Comparison of ENCODE assay signal across 1 cellular context in the genomic region with DNA sequence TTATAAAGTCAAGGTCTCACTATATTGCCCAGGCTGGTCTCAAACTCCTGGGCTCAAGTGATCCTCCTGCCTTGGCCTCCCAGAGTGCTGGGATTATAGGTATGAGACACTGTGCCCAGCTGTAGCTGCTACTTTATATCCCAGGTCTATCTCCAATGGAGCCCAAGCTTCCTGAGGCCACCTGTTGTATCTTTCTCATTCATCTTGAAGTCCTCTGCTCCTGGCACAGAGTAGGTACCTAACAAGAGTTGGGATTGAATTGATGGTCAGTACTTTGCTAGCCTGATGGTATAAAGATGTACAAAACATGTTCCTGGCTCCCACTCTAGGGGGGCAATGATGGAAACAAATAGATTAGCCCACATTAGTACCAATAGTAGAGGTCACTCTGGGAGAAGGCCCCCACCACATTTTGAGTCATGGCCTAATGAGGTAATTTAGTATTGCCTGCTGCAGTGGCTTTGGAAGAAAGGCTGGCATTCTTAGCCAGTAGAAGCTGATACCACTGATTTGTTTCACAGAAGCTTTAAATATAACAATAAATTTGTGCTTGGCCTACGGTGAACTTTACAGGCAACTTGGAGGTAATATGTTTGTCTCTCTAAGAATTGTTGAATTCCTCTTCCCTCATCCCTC.
TF ChIP-seq lines count a peak whose summit lies in the region.

No MANE protein-coding gene starts in this region.

TF ChIP-seq in SK-N-SH, 30 proteins besides CTCF, POLR2A, EP300 and RAD21:
- TF ChIP-seq USF1 (IDR thresholded peaks at IDR 0.05; ENCODE audit: borderline replicate concordance, low read depth) (no peak), IRF3 (IDR thresholded peaks at IDR 0.05; ENCODE audit: low read depth, low read length) (no peak), NFIC (IDR thresholded peaks at IDR 0.05; ENCODE audit: borderline replicate concordance) (no peak), SMC3 (IDR thresholded peaks at IDR 0.05; ENCODE audit: low read depth, low read length) (no peak), MAX (IDR thresholded peaks at IDR 0.05; ENCODE audit: low read depth) (no peak), GABPA (IDR thresholded peaks at IDR 0.05; ENCODE audit: low read depth) (no peak)
- TF ChIP-seq, protein P1, sequence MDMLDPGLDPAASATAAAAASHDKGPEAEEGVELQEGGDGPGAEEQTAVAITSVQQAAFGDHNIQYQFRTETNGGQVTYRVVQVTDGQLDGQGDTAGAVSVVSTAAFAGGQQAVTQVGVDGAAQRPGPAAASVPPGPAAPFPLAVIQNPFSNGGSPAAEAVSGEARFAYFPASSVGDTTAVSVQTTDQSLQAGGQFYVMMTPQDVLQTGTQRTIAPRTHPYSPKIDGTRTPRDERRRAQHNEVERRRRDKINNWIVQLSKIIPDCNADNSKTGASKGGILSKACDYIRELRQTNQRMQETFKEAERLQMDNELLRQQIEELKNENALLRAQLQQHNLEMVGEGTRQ (IDR thresholded peaks at IDR 0.05; ENCODE audit: borderline replicate concordance, low read depth, low read length): no peak
TF ChIP-seq in SK-N-SH: peak in this region for 0.
